ENCODE assay signal across 24 cellular contexts in the genomic region with DNA sequence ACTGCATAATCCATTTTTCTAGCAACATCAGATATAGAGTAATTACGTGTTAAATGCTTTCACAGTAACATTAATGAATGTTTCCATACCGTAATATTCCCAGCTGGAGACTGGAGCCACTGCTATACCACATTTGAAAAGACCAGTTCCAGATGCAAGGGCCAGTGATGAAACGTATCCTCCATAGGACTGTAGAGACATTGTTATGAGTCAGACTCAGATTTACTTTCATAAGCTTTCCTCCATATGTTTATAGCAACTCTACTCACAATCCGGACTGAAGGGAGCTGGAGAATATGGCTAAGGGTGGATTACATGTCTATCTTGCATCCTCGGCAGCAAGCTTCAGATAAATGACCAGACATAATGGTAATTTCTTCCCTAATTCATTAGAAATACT. TPM values are rescaled to one million over a fixed set of nuclear protein-coding genes. Genes with fewer than 3 reads are reported as not detected.
A peak's percentile ranks its signal among the peaks of the same experiment; 100 is the strongest.
DNase-seq lines count a peak whose midpoint lies in the region; ATAC-seq and TF ChIP-seq lines count a peak whose summit lies in the region.
"Had no signal": no experiment of that assay in that cellular context is flagged by ENCODE, and none has a peak within 500 bp of the region (broad histone marks: within the 10 kb centered on the region; RNA-seq: fewer than 3 reads in every experiment).

No MANE protein-coding gene starts in this region.

- H3K4me1 ChIP-seq in H9 (ENCODE audit: insufficient read depth, low read length) (0 out of 2 replicates have a peak, but pooled peaks cover 2% of the 10 kb centered on the region), heart right ventricle (peaks cover 0 to 11% (median 0%) of the 10 kb centered on the region in 9 donors)
- H3K4me1 ChIP-seq: Caco-2, Peyer's patch had no signal

- H3T11ph ChIP-seq in H9 (ENCODE audit: low read length): no peak overlapping the region

- TF ChIP-seq CTCF in H9 (conservative IDR thresholded peaks at IDR 0.05) (no peak), heart right ventricle (IDR thresholded peaks at IDR 0.05) (no peak), GM13976 (IDR thresholded peaks at IDR 0.05; ENCODE audit: borderline replicate concordance, control extremely low read depth, extremely low read depth, insufficient read depth, missing control alignments) (no peak)

- DNase-seq in HCEC 1CT (peak; percentile 62), amniotic epithelial cell (ENCODE audit: low read depth) (peak; percentile 48), fibroblast of the conjunctiva (ENCODE audit: low read depth) (peak; percentile 53), H9 (no peak), heart right ventricle (no peak), GM13976 (ENCODE audit: low spot score) (no peak), HuH-7.5 (ENCODE audit: low spot score) (no peak)
- DNase-seq: Caco-2; CD4-positive, alpha-beta T cell; GF-D8; HFFc6; NCI-H1092 treated with DMSO at 0.1 percent for 48 hours; NCI-H146; NCI-H2029 treated with DMSO at 0.1 percent for 48 hours; NCI-H2171; NCI-H510A; NCI-H748 treated with DMSO at 0.1 percent for 48 hours; NK-92 treated with Interleukin-12 subunit alpha and Interleukin-12 subunit beta, amount 100 ng/mL, for 24 hours; Peyer's patch had no signal

- no peaks in the 10 kb centered on the region for H4K20me1 ChIP-seq in H9 (ENCODE audit: control insufficient read depth, insufficient read depth, insufficient read length)

- H3K4me3 ChIP-seq in heart right ventricle: no peak overlapping the region
- H3K4me3 ChIP-seq: GM23338, K562, Peyer's patch had no signal

- no peak overlapping the region for H3K4me3 Mint-ChIP-seq in H9
- H3K4me3 Mint-ChIP-seq: CD4-positive, alpha-beta T cell; GM23338; HFFc6 had no signal

- H2BK12ac ChIP-seq in H9 (ENCODE audit: insufficient read length, low read depth, low read length): no peak overlapping the region

- H3K27me3 ChIP-seq in H9 (ENCODE audit: insufficient read depth, low read length) (no peaks in the 10 kb centered on the region), heart right ventricle (no peaks in the 10 kb centered on the region)
- H3K27me3 ChIP-seq: Peyer's patch had no signal

- H3K27ac Mint-ChIP-seq in H9: no peak overlapping the region
- H3K27ac Mint-ChIP-seq: CD4-positive, alpha-beta T cell; GM23338; HFFc6 had no signal

- no peak overlapping the region for H2AFZ ChIP-seq in H9 (ENCODE audit: low read length)
- H2AFZ ChIP-seq: GM23338 had no signal

- H3K14ac ChIP-seq in H9 (ENCODE audit: insufficient read depth, low read length): no peak overlapping the region

- H3K18ac ChIP-seq in H9 (ENCODE audit: insufficient read length, low read depth, low read length): no peak overlapping the region

- no peak overlapping the region for H3K4me2 ChIP-seq in H9 (ENCODE audit: insufficient read depth, insufficient read length, low read length)
- H3K4me2 ChIP-seq: GM23338 had no signal

- H3K27ac ChIP-seq in H9 (ENCODE audit: insufficient read length, low read depth, low read length) (no peak overlapping the region), heart right ventricle (no peak overlapping the region)
- H3K27ac ChIP-seq: HL-60, Peyer's patch had no signal

- WGBS in H9 (ENCODE audit: extremely low coverage, insufficient read length, low lambda C conversion rate): no CpG with 5 or more reads among the region's 5 CpGs
- WGBS in heart right ventricle, 2 donors: 88 to 91% methylated on average over 5 of the region's 5 CpGs

- H2BK5ac ChIP-seq in H9 (ENCODE audit: insufficient read length, low read length): no peak overlapping the region

- H3K23ac ChIP-seq in H9 (ENCODE audit: insufficient read length, low read depth, low read length): no peak overlapping the region

- H3K23me2 ChIP-seq in H9 (ENCODE audit: insufficient read length, low read depth, low read length, poor library complexity, severe bottlenecking): no peaks in the 10 kb centered on the region

- no peak overlapping the region for H2BK20ac ChIP-seq in H9 (ENCODE audit: low read depth, low read length, poor library complexity, severe bottlenecking)

- H3K79me2 ChIP-seq in H9 (ENCODE audit: insufficient read depth, low read length): no peaks in the 10 kb centered on the region

- no peak overlapping the region for H2BK120ac ChIP-seq in H9 (ENCODE audit: low read depth, low read length, poor library complexity, severe bottlenecking)

- H4K8ac ChIP-seq in H9 (replicated peaks; ENCODE audit: insufficient read length, low read depth, low read length): no peak overlapping the region

- H3K79me1 ChIP-seq in H9 (ENCODE audit: insufficient read depth, low read depth, low read length, poor library complexity, severe bottlenecking): no peaks in the 10 kb centered on the region

- no peak overlapping the region for H2AK5ac ChIP-seq in H9 (ENCODE audit: insufficient read length, low read length)

- H4K91ac ChIP-seq in H9 (ENCODE audit: insufficient read length, low read depth, low read length): no peak overlapping the region

- intact Hi-C loops in heart right ventricle (cut with DNase I): no loop called here

- H3K56ac ChIP-seq in H9 (ENCODE audit: insufficient read length, low read depth, low read length): no peak overlapping the region

- H3K9me3 Mint-ChIP-seq in H9: no peaks in the 10 kb centered on the region
- H3K9me3 Mint-ChIP-seq: CD4-positive, alpha-beta T cell; GM23338; HFFc6 had no signal

- H3K4me1 Mint-ChIP-seq in H9: peaks cover 11 to 12% of the 10 kb centered on the region in 2 experiments; a peak in 3 of 4 replicates

- no peak overlapping the region for H2BK15ac ChIP-seq in H9 (ENCODE audit: low read depth, low read length)

- no peaks in the 10 kb centered on the region for H3K27me3 Mint-ChIP-seq in H9 (ENCODE audit: low read depth)

- ATAC-seq in heart right ventricle: no peak
- ATAC-seq: GM23338, K562 had no signal

- H4K5ac ChIP-seq in H9 (ENCODE audit: insufficient read length, low read depth, low read length): no peak overlapping the region

- no peaks in the 10 kb centered on the region for H3K9me3 ChIP-seq in H9 (ENCODE audit: control insufficient read depth, low read depth, low read length)
- H3K9me3 ChIP-seq in heart right ventricle: no peaks in the 10 kb centered on the region
- H3K9me3 ChIP-seq: Caco-2, Peyer's patch had no signal

- in situ Hi-C loops in GM13976 (cut with MboI; ENCODE audit: low sequenced_read_pairs, unreplicated experiment): no loop called here

- peaks cover 0 to 32% (median 0%) of the 10 kb centered on the region in 9 donors for H3K36me3 ChIP-seq in heart right ventricle
- H3K36me3 ChIP-seq: Peyer's patch had no signal

- no peak overlapping the region for H3K4ac ChIP-seq in H9 (ENCODE audit: low read depth, low read length)

- H3K36me3 Mint-ChIP-seq in H9 (ENCODE audit: insufficient read depth in 1 of 3, low read depth in 3 of 3): no peaks in the 10 kb centered on the region

- H3K9ac ChIP-seq in H9 (ENCODE audit: extremely low read depth, insufficient read length, low read length): no peak overlapping the region

RNA-seq across cellular contexts. Expression of gene GCG, which starts 22.7 kb away (rescaled TPM):
- not detected in 2 replicates for total RNA-seq in H9 (2021)
- total RNA-seq in heart right ventricle: not detected
- polyA plus RNA-seq in heart right ventricle: under 1 TPM in 1 of 2 donors, not detected in 1; 0.32 TPM
- total RNA-seq: Caco-2; CD4-positive, alpha-beta T cell; GM23338; HFFc6; K562; SK-MEL-5 had no signal
- polyA plus RNA-seq: BJ, GM23338, K562 had no signal

Comparison
In these comparisons a context has a peak if more than half of its experiments do, and no peak if none do; other contexts are left out.
1. DNase-seq: peak in HCEC 1CT (single experiment), amniotic epithelial cell (single experiment) and fibroblast of the conjunctiva (single experiment); none in H9 (single experiment), heart right ventricle (0 of 2), GM13976 (single experiment) and HuH-7.5 (single experiment).